18 cellular contexts compared by ENCODE assay signal in the genomic region with DNA sequence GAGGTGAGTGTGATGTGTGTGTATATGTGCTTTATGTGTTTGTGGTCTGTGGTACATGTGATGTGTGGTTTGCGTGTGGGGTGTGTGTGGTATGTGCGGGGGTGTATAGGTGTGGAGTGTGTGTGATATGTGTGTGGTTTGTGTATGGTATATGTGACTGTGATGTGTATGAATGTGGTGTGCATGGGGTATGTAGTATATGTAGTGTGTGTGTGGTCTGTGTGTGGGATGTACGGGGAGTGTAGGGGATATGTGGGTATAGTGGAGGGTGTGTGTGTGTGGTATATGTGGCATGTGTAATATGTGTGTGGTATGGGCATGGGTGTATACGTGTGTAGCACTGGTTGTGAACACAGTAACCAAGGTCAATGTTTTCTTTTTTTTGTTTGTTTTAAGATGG.
DNase-seq lines count a peak whose midpoint lies in the region; ATAC-seq, FAIRE-seq and TF ChIP-seq lines count a peak whose summit lies in the region.
"Had no signal": no experiment of that assay in that cellular context is flagged by ENCODE, and none has a peak within 500 bp of the region (broad histone marks: within the 10 kb centered on the region; RNA-seq: fewer than 3 reads in every experiment).

No MANE protein-coding gene starts in this region.

- no peaks in the 10 kb centered on the region for H3K9me3 Mint-ChIP-seq in activated CD4-positive, alpha-beta T cell treated with anti-CD3 and anti-CD28 coated beads, Interleukin-2, amount 10 ng/mL, durations not matched to agents 24 days and 14 days
- no peaks in the 10 kb centered on the region for H3K9me3 Mint-ChIP-seq in stimulated activated effector memory CD8-positive, alpha-beta T cell treated with anti-CD3 and anti-CD28 coated beads, Interleukin-12 subunit alpha, Interleukin-12 subunit beta, amount 100 ng/mL, for 72 hours
- H3K9me3 Mint-ChIP-seq: CD8-positive, alpha-beta T cell; HFFc6 had no signal

- no peaks in the 10 kb centered on the region for H3K9me3 ChIP-seq in mucosa of descending colon
- H3K9me3 ChIP-seq: Caco-2, HAP-1 had no signal

- FAIRE-seq in urothelium cell line (lab: Jason Lieb, UNC) = peak; percentile 91
- FAIRE-seq: GM18507 had no signal

- peak overlapping the region; percentile 2 for H3K27ac Mint-ChIP-seq in activated CD4-positive, alpha-beta T cell treated with anti-CD3 and anti-CD28 coated beads, Interleukin-2, amount 10 ng/mL, durations not matched to agents 24 days and 14 days
- H3K27ac Mint-ChIP-seq in stimulated activated effector memory CD8-positive, alpha-beta T cell treated with anti-CD3 and anti-CD28 coated beads, Interleukin-12 subunit alpha, Interleukin-12 subunit beta, amount 100 ng/mL, for 72 hours = no peak overlapping the region
- H3K27ac Mint-ChIP-seq: CD8-positive, alpha-beta T cell; HFFc6; IgD-negative memory B cell had no signal

- no peak overlapping the region for H3K4me3 ChIP-seq in mucosa of descending colon
- H3K4me3 ChIP-seq: HAP-1 had no signal

- H3K4me1 ChIP-seq in mucosa of descending colon (ENCODE audit: low read depth) = no peaks in the 10 kb centered on the region
- H3K4me1 ChIP-seq: Caco-2, HAP-1 had no signal

- H3K4me1 Mint-ChIP-seq in activated CD4-positive, alpha-beta T cell treated with anti-CD3 and anti-CD28 coated beads, Interleukin-2, amount 10 ng/mL, durations not matched to agents 24 days and 14 days = no peaks in the 10 kb centered on the region
- H3K4me1 Mint-ChIP-seq in stimulated activated effector memory CD8-positive, alpha-beta T cell treated with anti-CD3 and anti-CD28 coated beads, Interleukin-12 subunit alpha, Interleukin-12 subunit beta, amount 100 ng/mL, for 72 hours = no peaks in the 10 kb centered on the region
- H3K4me1 Mint-ChIP-seq: CD14-positive monocyte, IgD-negative memory B cell had no signal

- DNase-seq in activated CD4-positive, alpha-beta T cell treated with anti-CD3 and anti-CD28 coated beads, Interleukin-2, amount 10 ng/mL, durations not matched to agents 24 days and 14 days = no peak
- no peak for DNase-seq in activated CD4-positive, alpha-beta T cell treated with anti-CD3 and anti-CD28 coated beads, Interleukin-2, amount 50 U/mL, for 1 hour
- no peak for DNase-seq in mucosa of descending colon
- no peak for DNase-seq in stimulated activated effector memory CD8-positive, alpha-beta T cell treated with anti-CD3 and anti-CD28 coated beads, Interleukin-12 subunit alpha, Interleukin-12 subunit beta, amount 100 ng/mL, for 72 hours (ENCODE audit: low spot score in 2 of 2)
- no peak for DNase-seq in urothelium cell line (ENCODE audit: low spot score)
- no peak for DNase-seq in activated T-cell treated with anti-CD3 and anti-CD28 coated beads, Interleukin-2, amount 50 U/mL, for 48 hours
- DNase-seq: Caco-2; CD8-positive, alpha-beta T cell; DMS53; GF-D8; GOT3; HFFc6 had no signal

- intact Hi-C loops in activated CD4-positive, alpha-beta T cell treated with anti-CD3 and anti-CD28 coated beads, Interleukin-2, amount 10 ng/mL, durations not matched to agents 24 days and 14 days (cut with micrococcal nuclease) = no loop called here
- intact Hi-C loops in mucosa of descending colon (cut with DNase I, micrococcal nuclease) = no loop called here

- H3K36me3 Mint-ChIP-seq in activated CD4-positive, alpha-beta T cell treated with anti-CD3 and anti-CD28 coated beads, Interleukin-2, amount 10 ng/mL, durations not matched to agents 24 days and 14 days (ENCODE audit: low read depth) = no peaks in the 10 kb centered on the region
- no peaks in the 10 kb centered on the region for H3K36me3 Mint-ChIP-seq in stimulated activated effector memory CD8-positive, alpha-beta T cell treated with anti-CD3 and anti-CD28 coated beads, Interleukin-12 subunit alpha, Interleukin-12 subunit beta, amount 100 ng/mL, for 72 hours
- H3K36me3 Mint-ChIP-seq: CD14-positive monocyte; CD8-positive, alpha-beta T cell; IgD-negative memory B cell had no signal

- TF ChIP-seq CTCF in mucosa of descending colon (IDR thresholded peaks at IDR 0.05) = no peak

- ATAC-seq in mucosa of descending colon (peak; percentile 8), GM21390 (IDR thresholded peaks at IDR 0.05; ENCODE audit: unreplicated experiment) (no peak), GM18517 (IDR thresholded peaks at IDR 0.05; ENCODE audit: unreplicated experiment) (no peak)
- ATAC-seq in stimulated activated effector memory CD8-positive, alpha-beta T cell treated with anti-CD3 and anti-CD28 coated beads, Interleukin-12 subunit alpha, Interleukin-12 subunit beta, amount 100 ng/mL, for 72 hours = peak; percentile 42
- ATAC-seq: CD8-positive, alpha-beta T cell had no signal

- peaks cover 2% of the 10 kb centered on the region for H3K27me3 Mint-ChIP-seq in activated CD4-positive, alpha-beta T cell treated with anti-CD3 and anti-CD28 coated beads, Interleukin-2, amount 10 ng/mL, durations not matched to agents 24 days and 14 days

- H3K36me3 ChIP-seq in mucosa of descending colon (ENCODE audit: low read depth) = no peaks in the 10 kb centered on the region
- H3K36me3 ChIP-seq: HAP-1 had no signal

- no peak overlapping the region for H3K4me3 Mint-ChIP-seq in activated CD4-positive, alpha-beta T cell treated with anti-CD3 and anti-CD28 coated beads, Interleukin-2, amount 10 ng/mL, durations not matched to agents 24 days and 14 days
- no peak overlapping the region for H3K4me3 Mint-ChIP-seq in stimulated activated effector memory CD8-positive, alpha-beta T cell treated with anti-CD3 and anti-CD28 coated beads, Interleukin-12 subunit alpha, Interleukin-12 subunit beta, amount 100 ng/mL, for 72 hours
- H3K4me3 Mint-ChIP-seq: CD14-positive monocyte; CD8-positive, alpha-beta T cell; HFFc6; IgD-negative memory B cell had no signal

Comparison
In these comparisons a context has a peak if more than half of its experiments do, and no peak if none do; other contexts are left out.
1. ATAC-seq: peak in mucosa of descending colon (single experiment) and stimulated activated effector memory CD8-positive, alpha-beta T cell treated with anti-CD3 and anti-CD28 coated beads, Interleukin-12 subunit alpha, Interleukin-12 subunit beta, amount 100 ng/mL, for 72 hours (single experiment); none in GM21390 (single experiment) and GM18517 (single experiment).